9 cellular contexts compared by ENCODE assay signal in genomic region chr15:74320358-74321247, GRCh38. TPM values are rescaled to one million over a fixed set of nuclear protein-coding genes. Genes with fewer than 3 reads are reported as not detected.
A peak's percentile ranks its signal among the peaks of the same experiment; 100 is the strongest.
DNase-seq lines count a peak whose midpoint lies in the region; ATAC-seq lines count a peak whose summit lies in the region.
"Had no signal": no experiment of that assay in that cellular context is flagged by ENCODE, and none has a peak within 500 bp of the region (broad histone marks: within the 10 kb centered on the region; RNA-seq: fewer than 3 reads in every experiment).

No MANE protein-coding gene starts in this region.

- peaks cover 49% of the 10 kb centered on the region for H3K4me1 ChIP-seq in SJSA1 (replicated peaks)

- peaks cover 20% of the 10 kb centered on the region for H3K27me3 Mint-ChIP-seq in memory B cell

- ATAC-seq in memory B cell (ENCODE audit: low read depth) = no peak
- no peak for ATAC-seq in HG03045 (IDR thresholded peaks at IDR 0.05; ENCODE audit: unreplicated experiment)
- no peak for ATAC-seq in HG03159 (IDR thresholded peaks at IDR 0.05; ENCODE audit: unreplicated experiment)

- no peaks in the 10 kb centered on the region for H3K9me3 Mint-ChIP-seq in memory B cell

- DNase-seq in EH (ENCODE audit: low read depth) (peak; percentile 57), HuH-7 (ENCODE audit: low spot score) (peak; percentile 71), SJSA1 (ENCODE audit: low read depth in 1 of 2, low spot score in 2 of 2) (peak; percentile 54 to 74), cerebellar cortex (ENCODE audit: low spot score) (peak; percentile 53), memory B cell (ENCODE audit: low spot score in 2 of 2) (peak; percentile 17 to 26), GDM1 (lab: John Stamatoyannopoulos, UW) (no peak)

- no peaks in the 10 kb centered on the region for H3K9me3 ChIP-seq in SJSA1 (replicated peaks)

- H3K27me3 ChIP-seq in SJSA1 (replicated peaks) = no peaks in the 10 kb centered on the region

- peaks cover 19% of the 10 kb centered on the region for H3K4me1 Mint-ChIP-seq in memory B cell

- no peaks in the 10 kb centered on the region for H3K36me3 Mint-ChIP-seq in memory B cell

- H3K4me3 ChIP-seq in SJSA1 = no peak overlapping the region
- H3K4me3 ChIP-seq: skin epidermis had no signal

- no peak overlapping the region for H3K27ac Mint-ChIP-seq in memory B cell

- H3K36me3 ChIP-seq in SJSA1 = no peaks in the 10 kb centered on the region

- H3K4me3 Mint-ChIP-seq in memory B cell = no peak overlapping the region

- H3K27ac ChIP-seq in SJSA1 = peak overlapping the region; percentile 52; the same call in 1 of the 2 replicates

RNA-seq across cellular contexts. Expression of gene CYP11A1, which starts 46.8 kb away (rescaled TPM):
- 1.3 and 2.2 TPM in 2 replicates for total RNA-seq in SJSA1 (2014; rRNA removed; shearing (Covaris generic))
